Comparison of ENCODE assay signal across 25 cellular contexts in genomic region chr3:184785106-184785505, GRCh38. TPM values are rescaled to one million over a fixed set of nuclear protein-coding genes. Genes with fewer than 3 reads are reported as not detected.
A peak's percentile ranks its signal among the peaks of the same experiment; 100 is the strongest.
DNase-seq lines count a peak whose midpoint lies in the region; TF ChIP-seq lines count a peak whose summit lies in the region.
"Had no signal": no experiment of that assay in that cellular context is flagged by ENCODE, and none has a peak within 500 bp of the region (broad histone marks: within the 10 kb centered on the region; RNA-seq: fewer than 3 reads in every experiment).

No MANE protein-coding gene starts in this region.

- H3K4me1 Mint-ChIP-seq in glutamatergic neuron (ENCODE audit: low read depth, unreplicated experiment), result peaks cover 18% of the 10 kb centered on the region

- H3F3A ChIP-seq in DOHH2 (ENCODE audit: control insufficient read depth, insufficient read depth), result peaks cover 5% of the 10 kb centered on the region

- TF ChIP-seq CTCF in DOHH2 (IDR thresholded peaks at IDR 0.05; ENCODE audit: low read depth, low read length, poor library complexity, severe bottlenecking), result no peak
- TF ChIP-seq CTCF in glutamatergic neuron (IDR thresholded peaks at IDR 0.05; ENCODE audit: partially characterized antibody, unreplicated experiment), result no peak

- H3K4me1 ChIP-seq in DOHH2 (ENCODE audit: control insufficient read depth, low read length), result peaks cover 69% of the 10 kb centered on the region
- H3K4me1 ChIP-seq: prostate gland, thyroid gland had no signal

- no peaks in the 10 kb centered on the region for H3K79me2 ChIP-seq in DOHH2 (ENCODE audit: control insufficient read depth, low read length)

- no peaks in the 10 kb centered on the region for H3K27me3 ChIP-seq in DOHH2 (ENCODE audit: control insufficient read depth, low read length)
- H3K27me3 ChIP-seq: body of pancreas, neural progenitor cell, sigmoid colon, thyroid gland had no signal

- peak overlapping the region; percentile 10 for H3K27ac Mint-ChIP-seq in glutamatergic neuron (ENCODE audit: unreplicated experiment)
- H3K27ac Mint-ChIP-seq: activated CD8-positive, alpha-beta T cell treated with anti-CD3 and anti-CD28 coated beads for 36 hours; CD8-positive, alpha-beta T cell; neural progenitor cell; stimulated activated naive CD8-positive, alpha-beta T cell treated with anti-CD3 and anti-CD28 coated beads, Interleukin-15, amount 100 ng/mL, for 72 hours had no signal

- no peaks in the 10 kb centered on the region for H3K9me2 ChIP-seq in DOHH2 (replicated peaks; ENCODE audit: control insufficient read depth, low read length)

- H3K4me3 Mint-ChIP-seq in glutamatergic neuron (ENCODE audit: unreplicated experiment), result no peak overlapping the region
- H3K4me3 Mint-ChIP-seq: activated CD8-positive, alpha-beta T cell treated with anti-CD3 and anti-CD28 coated beads for 36 hours; CD8-positive, alpha-beta T cell; neural progenitor cell had no signal

- H3K27ac ChIP-seq in DOHH2 (ENCODE audit: low read depth, low read length), result peak overlapping the region; percentile 41
- H3K27ac ChIP-seq: body of pancreas, epithelial cell of prostate, neural progenitor cell, prostate gland, thyroid gland had no signal

- no peaks in the 10 kb centered on the region for H3K9me3 Mint-ChIP-seq in glutamatergic neuron (ENCODE audit: unreplicated experiment)
- H3K9me3 Mint-ChIP-seq: activated CD8-positive, alpha-beta T cell treated with anti-CD3 and anti-CD28 coated beads for 36 hours; CD8-positive, alpha-beta T cell; neural progenitor cell; stimulated activated naive CD8-positive, alpha-beta T cell treated with anti-CD3 and anti-CD28 coated beads, Interleukin-15, amount 100 ng/mL, for 72 hours had no signal

- peak; percentile 68 for DNase-seq in Jurkat, Clone E6-1 (ENCODE audit: low read depth, low spot score)
- DNase-seq in NOMO-1 treated with DMSO at 0.1 percent for 48 hours (lab: John Stamatoyannopoulos, UW; ENCODE audit: unreplicated experiment) (peak; percentile 47), glutamatergic neuron (no peak), UCSD-AML1 (lab: John Stamatoyannopoulos, UW; ENCODE audit: unreplicated experiment) (no peak), OCI-M1 (lab: John Stamatoyannopoulos, UW) (no peak)
- no peak for DNase-seq in activated T-cell treated with anti-CD3 and anti-CD28 coated beads, Interleukin-2, amount 50 U/mL, for 48 hours
- DNase-seq: activated CD8-positive, alpha-beta T cell treated with anti-CD3 and anti-CD28 coated beads for 36 hours; activated effector memory CD4-positive, alpha-beta T cell treated with Interleukin-2 at 50 U/mL for 16 hours; body of pancreas; CD8-positive, alpha-beta T cell; DMS 273 treated with DMSO at 0.1 percent for 48 hours; effector CD4-positive, alpha-beta T cell; GOT3; NCI-H2107; NCI-H510A treated with DMSO at 0.1 percent for 48 hours; stimulated activated CD4-positive, alpha-beta T cell treated with anti-CD3 and anti-CD28 coated beads, Interleukin-15, amount 100 ng/mL, for 24 hours; stimulated activated naive CD8-positive, alpha-beta T cell treated with anti-CD3 and anti-CD28 coated beads, Interleukin-15, amount 100 ng/mL, for 72 hours; SW 1271; thyroid gland had no signal

- no peaks in the 10 kb centered on the region for H3K36me3 Mint-ChIP-seq in glutamatergic neuron (ENCODE audit: unreplicated experiment)
- H3K36me3 Mint-ChIP-seq: CD8-positive, alpha-beta T cell; neural progenitor cell had no signal

- H3K4me2 ChIP-seq in DOHH2 (ENCODE audit: low read length), result peak overlapping the region; percentile 69
- H3K4me2 ChIP-seq: neural progenitor cell had no signal

- H4K20me1 ChIP-seq in DOHH2 (ENCODE audit: control insufficient read depth, insufficient read depth, low read depth, low read length), result no peaks in the 10 kb centered on the region

- peak overlapping the region; percentile 56 for H3K4me3 ChIP-seq in DOHH2 (ENCODE audit: low read length)
- no peak overlapping the region for H3K4me3 ChIP-seq in Jurkat, Clone E6-1 (ENCODE audit: low read length)
- H3K4me3 ChIP-seq: body of pancreas, lung, neural progenitor cell, prostate gland, sigmoid colon, thyroid gland had no signal

- no peaks in the 10 kb centered on the region for H3K36me3 ChIP-seq in DOHH2 (ENCODE audit: control insufficient read depth, low read length)
- H3K36me3 ChIP-seq: neural progenitor cell, prostate gland, sigmoid colon, thyroid gland had no signal

- H3K9me3 ChIP-seq in DOHH2 (ENCODE audit: control insufficient read depth, insufficient read depth, low read length), result no peaks in the 10 kb centered on the region
- H3K9me3 ChIP-seq: body of pancreas, prostate gland, sigmoid colon, thyroid gland had no signal

- H3K27me3 Mint-ChIP-seq in glutamatergic neuron (ENCODE audit: unreplicated experiment), result no peaks in the 10 kb centered on the region
- H3K27me3 Mint-ChIP-seq: activated CD8-positive, alpha-beta T cell treated with anti-CD3 and anti-CD28 coated beads for 36 hours had no signal

RNA-seq across cellular contexts. Expression of gene VPS8, which starts 26.9 kb away (rescaled TPM):
- polyA plus RNA-seq in Jurkat, Clone E6-1 (2012; ENCODE audit: insufficient read depth, insufficient read length), result 24.3 TPM
- 94.5 TPM for total RNA-seq in glutamatergic neuron (ENCODE audit: unreplicated experiment)

Comparison
In these comparisons a context has a peak if more than half of its experiments do, and no peak if none do; other contexts are left out.
1. DNase-seq: peak in Jurkat, Clone E6-1 (single experiment) and NOMO-1 treated with DMSO at 0.1 percent for 48 hours (single experiment); none in glutamatergic neuron (single experiment), activated T-cell treated with anti-CD3 and anti-CD28 coated beads, Interleukin-2, amount 50 U/mL, for 48 hours (0 of 2), UCSD-AML1 (single experiment) and OCI-M1 (single experiment).